In genomic region chr14:35394326-35394725, GRCh38 we compare ENCODE assay signal across 18 cellular contexts. TPM values are rescaled to one million over a fixed set of nuclear protein-coding genes. Genes with fewer than 3 reads are reported as not detected.
A peak's percentile ranks its signal among the peaks of the same experiment; 100 is the strongest.
DNase-seq lines count a peak whose midpoint lies in the region; ATAC-seq and TF ChIP-seq lines count a peak whose summit lies in the region.
"Had no signal": no experiment of that assay in that cellular context is flagged by ENCODE, and none has a peak within 500 bp of the region (broad histone marks: within the 10 kb centered on the region; RNA-seq: fewer than 3 reads in every experiment).

No MANE protein-coding gene starts in this region.

- H3K9me3 ChIP-seq in neuronal stem cell (replicated peaks in 1 of 2; ENCODE audit: control insufficient read depth in 2 of 2, insufficient read depth in 1 of 2, low read depth in 1 of 2, low read length in 2 of 2) (peaks cover 0 to 2% of the 10 kb centered on the region in 2 donors), osteoblast (ENCODE audit: low read depth, low read length) (no peaks in the 10 kb centered on the region)
- H3K9me3 ChIP-seq: BLaER1 had no signal

- H3K36me3 ChIP-seq in neuronal stem cell (replicated peaks in 1 of 2; ENCODE audit: control insufficient read depth in 2 of 2, insufficient read depth in 2 of 2, low read length in 2 of 2) (no peaks in the 10 kb centered on the region), osteoblast (ENCODE audit: insufficient read depth, low read length) (no peaks in the 10 kb centered on the region)

- no peak overlapping the region for H2BK12ac ChIP-seq in neuronal stem cell (ENCODE audit: low read length)

- ATAC-seq in WTC11, result peak; percentile 22
- no peak for ATAC-seq in HG03457 (IDR thresholded peaks at IDR 0.05; ENCODE audit: unreplicated experiment)
- ATAC-seq: K562 had no signal

- H3K27ac Mint-ChIP-seq in activated naive CD4-positive, alpha-beta T cell treated with anti-CD3 and anti-CD28 coated beads, Interleukin-2, amount 50 U/mL, for 24 hours, result peak overlapping the region; percentile 15
- peak overlapping the region; percentile 58; the same call in 1 of the 2 replicates for H3K27ac Mint-ChIP-seq in WTC11
- H3K27ac Mint-ChIP-seq: CD4-positive, CD25-positive, alpha-beta regulatory T cell had no signal

- no peaks in the 10 kb centered on the region for H3K9me3 Mint-ChIP-seq in activated naive CD4-positive, alpha-beta T cell treated with anti-CD3 and anti-CD28 coated beads, Interleukin-2, amount 50 U/mL, for 24 hours
- no peaks in the 10 kb centered on the region for H3K9me3 Mint-ChIP-seq in WTC11

- no peaks in the 10 kb centered on the region for H3K27me3 Mint-ChIP-seq in activated naive CD4-positive, alpha-beta T cell treated with anti-CD3 and anti-CD28 coated beads, Interleukin-2, amount 50 U/mL, for 24 hours
- H3K27me3 Mint-ChIP-seq in WTC11 (ENCODE audit: low read depth), result no peaks in the 10 kb centered on the region
- H3K27me3 Mint-ChIP-seq: CD4-positive, CD25-positive, alpha-beta regulatory T cell had no signal

- H2AFZ ChIP-seq in neuronal stem cell (ENCODE audit: low read length) (peak overlapping the region; percentile 75), osteoblast (ENCODE audit: low read length) (no peak overlapping the region)
- H2AFZ ChIP-seq: PC-9 had no signal

- no peak overlapping the region for H3K4ac ChIP-seq in neuronal stem cell (ENCODE audit: low read length)

- H3K79me2 ChIP-seq in osteoblast (ENCODE audit: insufficient read depth, low read length), result no peaks in the 10 kb centered on the region

- peak overlapping the region; percentile 14 for H2BK5ac ChIP-seq in neuronal stem cell (ENCODE audit: low read length)

- H3K9ac ChIP-seq in neuronal stem cell (ENCODE audit: low read depth, low read length, poor library complexity), result no peak overlapping the region
- H3K9ac ChIP-seq: BLaER1 had no signal

- H2AK5ac ChIP-seq in neuronal stem cell (ENCODE audit: low read depth, low read length), result no peak overlapping the region

- H3K14ac ChIP-seq in neuronal stem cell (ENCODE audit: low read length), result no peak overlapping the region

- H3K79me1 ChIP-seq in neuronal stem cell (ENCODE audit: low read depth, low read length), result no peaks in the 10 kb centered on the region

- H3K4me3 Mint-ChIP-seq in activated naive CD4-positive, alpha-beta T cell treated with anti-CD3 and anti-CD28 coated beads, Interleukin-2, amount 50 U/mL, for 24 hours, result no peak overlapping the region
- H3K4me3 Mint-ChIP-seq in WTC11, result no peak overlapping the region

- DNase-seq in activated naive CD4-positive, alpha-beta T cell treated with anti-CD3 and anti-CD28 coated beads, Interleukin-2, amount 50 U/mL, for 16 hours, result no peak
- DNase-seq in WTC11 (ENCODE audit: low spot score) (no peak), neuronal stem cell (ENCODE audit: low spot score) (no peak), inferior parietal cortex (ENCODE audit: extremely low spot score) (no peak), osteoblast (ENCODE audit: insufficient read length, low spot score, missing footprints) (no peak)
- DNase-seq: CD4-positive, CD25-positive, alpha-beta regulatory T cell; Kasumi-1; NCI-H1694; NCI-H2029 treated with DMSO at 0.1 percent for 48 hours; NCI-H446 treated with DMSO at 0.1 percent for 48 hours; NCI-H526 treated with DMSO at 0.1 percent for 48 hours; PC-9; SHP77 had no signal

- H3K4me2 ChIP-seq in neuronal stem cell (ENCODE audit: insufficient read depth, low read length, poor library complexity, severe bottlenecking) (no peak overlapping the region), osteoblast (ENCODE audit: insufficient read depth, low read length) (no peak overlapping the region)
- H3K4me2 ChIP-seq: BLaER1, PC-9 had no signal

- H3K27ac ChIP-seq in 22Rv1, result peak overlapping the region; percentile 56; the same call in 1 of the 2 replicates
- H3K27ac ChIP-seq in neuronal stem cell (replicated peaks; ENCODE audit: low read length), result no peak overlapping the region
- no peak overlapping the region for H3K27ac ChIP-seq in osteoblast (ENCODE audit: low read depth, low read length)
- H3K27ac ChIP-seq: BLaER1, PC-9 had no signal

- no peak for TF ChIP-seq CTCF in 22Rv1 (IDR thresholded peaks at IDR 0.05)
- no peak for TF ChIP-seq CTCF in WTC11 (IDR thresholded peaks at IDR 0.05)
- TF ChIP-seq CTCF in osteoblast (IDR thresholded peaks at IDR 0.05; ENCODE audit: extremely low read depth, low read depth, low read length), result no peak

- H3K27me3 ChIP-seq in neuronal stem cell (ENCODE audit: control insufficient read depth in 3 of 3, insufficient read depth in 3 of 3, low read depth in 1 of 3, low read length in 3 of 3), result no peaks in the 10 kb centered on the region
- H3K27me3 ChIP-seq in osteoblast (ENCODE audit: insufficient read depth, low read length), result no peaks in the 10 kb centered on the region
- H3K27me3 ChIP-seq: BLaER1 had no signal

- H4K91ac ChIP-seq in neuronal stem cell (ENCODE audit: low read depth, low read length, poor library complexity), result no peak overlapping the region

- CTCF ChIA-PET in WTC11 (lab: Charles Lee), result no interaction called here

- no peak overlapping the region for H3K18ac ChIP-seq in neuronal stem cell (ENCODE audit: low read length)

- H3K36me3 Mint-ChIP-seq in activated naive CD4-positive, alpha-beta T cell treated with anti-CD3 and anti-CD28 coated beads, Interleukin-2, amount 50 U/mL, for 24 hours, result peaks cover 4% of the 10 kb centered on the region
- H3K36me3 Mint-ChIP-seq in WTC11, result 0 out of 2 replicates have a peak, but pooled peaks cover 1% of the 10 kb centered on the region

- no peaks in the 10 kb centered on the region for H4K20me1 ChIP-seq in osteoblast (ENCODE audit: insufficient read depth, low read length)
- H4K20me1 ChIP-seq: BLaER1 had no signal

- H3K4me1 Mint-ChIP-seq in activated naive CD4-positive, alpha-beta T cell treated with anti-CD3 and anti-CD28 coated beads, Interleukin-2, amount 50 U/mL, for 24 hours, result peaks cover 28% of the 10 kb centered on the region
- H3K4me1 Mint-ChIP-seq in WTC11, result peaks cover 44% of the 10 kb centered on the region

- H4K8ac ChIP-seq in neuronal stem cell (ENCODE audit: low read depth, low read length), result no peak overlapping the region

- POLR2A ChIA-PET in WTC11 (lab: Charles Lee), result interaction anchor here (1.2 kb wide), 1 partner anchor 10 kb away, joined by 8 read pairs; the partner anchor contains the start of gene NFKBIA

- no peak overlapping the region for H2BK15ac ChIP-seq in neuronal stem cell (ENCODE audit: low read length)

- no peak overlapping the region for H3K4me3 ChIP-seq in neuronal stem cell (ENCODE audit: low read length in 2 of 2)
- H3K4me3 ChIP-seq in osteoblast (ENCODE audit: insufficient read depth, low read length), result no peak overlapping the region
- H3K4me3 ChIP-seq: BLaER1, K562, PC-9 had no signal

- no peak overlapping the region for H3K23ac ChIP-seq in neuronal stem cell (ENCODE audit: low read depth, low read length, poor library complexity)

- H3K4me1 ChIP-seq in neuronal stem cell (ENCODE audit: control insufficient read depth in 2 of 2, insufficient read depth in 1 of 2, low read depth in 1 of 2, low read length in 2 of 2), result peaks cover 5% of the 10 kb centered on the region in 2 donors
- peaks cover 6% of the 10 kb centered on the region for H3K4me1 ChIP-seq in osteoblast (ENCODE audit: insufficient read depth, low read length)
- H3K4me1 ChIP-seq: BLaER1 had no signal

- no CpG with 5 or more reads among the region's 7 CpGs for WGBS in neuronal stem cell (ENCODE audit: extremely low coverage in 2 of 2, insufficient read length in 2 of 2, insufficient replicate concordance in 1 of 2), 2 donors

- no peak overlapping the region for H2BK120ac ChIP-seq in neuronal stem cell (ENCODE audit: low read depth, low read length)

TF ChIP-seq in WTC11, 78 proteins besides CTCF, POLR2A, EP300 and RAD21 (continues in another document):
- no peak for TF ChIP-seq NR1H2 (CRISPR knock-in tag; IDR thresholded peaks at IDR 0.05)
- no peak for TF ChIP-seq MAX (CRISPR knock-in tag; IDR thresholded peaks at IDR 0.05)
- no peak for TF ChIP-seq RORB (CRISPR knock-in tag; IDR thresholded peaks at IDR 0.05)
- no peak for TF ChIP-seq ZNF396 (CRISPR knock-in tag; IDR thresholded peaks at IDR 0.05; ENCODE audit: borderline replicate concordance)
- no peak for TF ChIP-seq FOXK1 (CRISPR knock-in tag; IDR thresholded peaks at IDR 0.05)
- TF ChIP-seq TCF7 (CRISPR knock-in tag; IDR thresholded peaks at IDR 0.05; ENCODE audit: low read depth), result no peak
- TF ChIP-seq FOXJ3 (CRISPR knock-in tag; IDR thresholded peaks at IDR 0.05; ENCODE audit: borderline replicate concordance), result no peak
- TF ChIP-seq JUN (CRISPR knock-in tag; IDR thresholded peaks at IDR 0.05), result no peak
- no peak for TF ChIP-seq ZNF671 (CRISPR knock-in tag; IDR thresholded peaks at IDR 0.05)
- TF ChIP-seq STAT6 (CRISPR knock-in tag; conservative IDR thresholded peaks at IDR 0.05; ENCODE audit: low read depth), result no peak

RNA-seq across cellular contexts. Expression of gene NFKBIA, which starts 10.2 kb away (rescaled TPM):
- 29.3 to 32.1 TPM (median 31.3 TPM) in 3 replicates for total RNA-seq in WTC11 (2021)
- polyA plus RNA-seq in neuronal stem cell (2013, experiment 1 of 2), result 18.9 TPM
- polyA plus RNA-seq in neuronal stem cell (2013, experiment 2 of 2), result 19.1 TPM
- 43.6 and 51.0 TPM in 2 replicates for total RNA-seq in osteoblast
